ENCODE assay signal across 1 cellular context in genomic region chr1:229131243-229132105, GRCh38.
TF ChIP-seq lines count a peak whose summit lies in the region.

No MANE protein-coding gene starts in this region.

TF ChIP-seq in HepG2, 621 proteins besides CTCF, POLR2A, EP300 and RAD21 (continued from another document and continues in another):
- TF ChIP-seq GMEB1 (CRISPR knock-in tag; IDR thresholded peaks at IDR 0.05; ENCODE audit: borderline replicate concordance), result peak; percentile 41; the same call in 1 of the 2 replicates
- no peak for TF ChIP-seq ZNF790 (CRISPR knock-in tag; IDR thresholded peaks at IDR 0.05; ENCODE audit: borderline replicate concordance)
- no peak for TF ChIP-seq ZNF615 (CRISPR knock-in tag; IDR thresholded peaks at IDR 0.05; ENCODE audit: borderline replicate concordance)
- peak; percentile 65; the same call in 1 of the 2 replicates for TF ChIP-seq ZNF766 (CRISPR knock-in tag; IDR thresholded peaks at IDR 0.05; ENCODE audit: borderline replicate concordance)
- TF ChIP-seq SAFB2 (CRISPR knock-in tag; IDR thresholded peaks at IDR 0.05; ENCODE audit: borderline replicate concordance, low read depth), result peak; percentile 8; the same call in 1 of the 2 replicates
- TF ChIP-seq SPEN (CRISPR knock-in tag; IDR thresholded peaks at IDR 0.05; ENCODE audit: low read depth), result no peak; the same call in 1 of the 2 replicates
- TF ChIP-seq HOXA3 (CRISPR knock-in tag; IDR thresholded peaks at IDR 0.05), result 0 out of 2 replicates have a peak, but pooled peaks have one; percentile 23
- TF ChIP-seq TBX3 (IDR thresholded peaks at IDR 0.05; ENCODE audit: borderline replicate concordance), result peak; percentile 73
- TF ChIP-seq ZNF562 (CRISPR knock-in tag; IDR thresholded peaks at IDR 0.05; ENCODE audit: borderline replicate concordance), result no peak
- TF ChIP-seq ZMAT3 (CRISPR knock-in tag; conservative IDR thresholded peaks at IDR 0.05), result no peak
- no peak for TF ChIP-seq RELA (CRISPR knock-in tag; IDR thresholded peaks at IDR 0.05)
- TF ChIP-seq ZNF180 (CRISPR knock-in tag; IDR thresholded peaks at IDR 0.05; ENCODE audit: borderline replicate concordance, low read depth), result no peak
- TF ChIP-seq, protein P1, sequence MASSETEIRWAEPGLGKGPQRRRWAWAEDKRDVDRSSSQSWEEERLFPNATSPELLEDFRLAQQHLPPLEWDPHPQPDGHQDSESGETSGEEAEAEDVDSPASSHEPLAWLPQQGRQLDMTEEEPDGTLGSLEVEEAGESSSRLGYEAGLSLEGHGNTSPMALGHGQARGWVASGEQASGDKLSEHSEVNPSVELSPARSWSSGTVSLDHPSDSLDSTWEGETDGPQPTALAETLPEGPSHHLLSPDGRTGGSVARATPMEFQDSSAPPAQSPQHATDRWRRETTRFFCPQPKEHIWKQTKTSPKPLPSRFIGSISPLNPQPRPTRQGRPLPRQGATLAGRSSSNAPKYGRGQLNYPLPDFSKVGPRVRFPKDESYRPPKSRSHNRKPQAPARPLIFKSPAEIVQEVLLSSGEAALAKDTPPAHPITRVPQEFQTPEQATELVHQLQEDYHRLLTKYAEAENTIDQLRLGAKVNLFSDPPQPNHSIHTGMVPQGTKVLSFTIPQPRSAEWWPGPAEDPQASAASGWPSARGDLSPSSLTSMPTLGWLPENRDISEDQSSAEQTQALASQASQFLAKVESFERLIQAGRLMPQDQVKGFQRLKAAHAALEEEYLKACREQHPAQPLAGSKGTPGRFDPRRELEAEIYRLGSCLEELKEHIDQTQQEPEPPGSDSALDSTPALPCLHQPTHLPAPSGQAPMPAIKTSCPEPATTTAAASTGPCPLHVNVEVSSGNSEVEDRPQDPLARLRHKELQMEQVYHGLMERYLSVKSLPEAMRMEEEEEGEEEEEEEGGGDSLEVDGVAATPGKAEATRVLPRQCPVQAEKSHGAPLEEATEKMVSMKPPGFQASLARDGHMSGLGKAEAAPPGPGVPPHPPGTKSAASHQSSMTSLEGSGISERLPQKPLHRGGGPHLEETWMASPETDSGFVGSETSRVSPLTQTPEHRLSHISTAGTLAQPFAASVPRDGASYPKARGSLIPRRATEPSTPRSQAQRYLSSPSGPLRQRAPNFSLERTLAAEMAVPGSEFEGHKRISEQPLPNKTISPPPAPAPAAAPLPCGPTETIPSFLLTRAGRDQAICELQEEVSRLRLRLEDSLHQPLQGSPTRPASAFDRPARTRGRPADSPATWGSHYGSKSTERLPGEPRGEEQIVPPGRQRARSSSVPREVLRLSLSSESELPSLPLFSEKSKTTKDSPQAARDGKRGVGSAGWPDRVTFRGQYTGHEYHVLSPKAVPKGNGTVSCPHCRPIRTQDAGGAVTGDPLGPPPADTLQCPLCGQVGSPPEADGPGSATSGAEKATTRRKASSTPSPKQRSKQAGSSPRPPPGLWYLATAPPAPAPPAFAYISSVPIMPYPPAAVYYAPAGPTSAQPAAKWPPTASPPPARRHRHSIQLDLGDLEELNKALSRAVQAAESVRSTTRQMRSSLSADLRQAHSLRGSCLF (CRISPR knock-in tag; IDR thresholded peaks at IDR 0.05; ENCODE audit: borderline replicate concordance), result no peak
- TF ChIP-seq POLR2G (IDR thresholded peaks at IDR 0.05; ENCODE audit: low read depth, low read length), result peak; percentile 53
- no peak for TF ChIP-seq ZNF574 (CRISPR knock-in tag; IDR thresholded peaks at IDR 0.05)
- TF ChIP-seq, protein P2, sequence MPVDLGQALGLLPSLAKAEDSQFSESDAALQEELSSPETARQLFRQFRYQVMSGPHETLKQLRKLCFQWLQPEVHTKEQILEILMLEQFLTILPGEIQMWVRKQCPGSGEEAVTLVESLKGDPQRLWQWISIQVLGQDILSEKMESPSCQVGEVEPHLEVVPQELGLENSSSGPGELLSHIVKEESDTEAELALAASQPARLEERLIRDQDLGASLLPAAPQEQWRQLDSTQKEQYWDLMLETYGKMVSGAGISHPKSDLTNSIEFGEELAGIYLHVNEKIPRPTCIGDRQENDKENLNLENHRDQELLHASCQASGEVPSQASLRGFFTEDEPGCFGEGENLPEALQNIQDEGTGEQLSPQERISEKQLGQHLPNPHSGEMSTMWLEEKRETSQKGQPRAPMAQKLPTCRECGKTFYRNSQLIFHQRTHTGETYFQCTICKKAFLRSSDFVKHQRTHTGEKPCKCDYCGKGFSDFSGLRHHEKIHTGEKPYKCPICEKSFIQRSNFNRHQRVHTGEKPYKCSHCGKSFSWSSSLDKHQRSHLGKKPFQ (CRISPR knock-in tag; IDR thresholded peaks at IDR 0.05; ENCODE audit: insufficient replicate concordance), result peak; percentile 64
- TF ChIP-seq, protein P3, sequence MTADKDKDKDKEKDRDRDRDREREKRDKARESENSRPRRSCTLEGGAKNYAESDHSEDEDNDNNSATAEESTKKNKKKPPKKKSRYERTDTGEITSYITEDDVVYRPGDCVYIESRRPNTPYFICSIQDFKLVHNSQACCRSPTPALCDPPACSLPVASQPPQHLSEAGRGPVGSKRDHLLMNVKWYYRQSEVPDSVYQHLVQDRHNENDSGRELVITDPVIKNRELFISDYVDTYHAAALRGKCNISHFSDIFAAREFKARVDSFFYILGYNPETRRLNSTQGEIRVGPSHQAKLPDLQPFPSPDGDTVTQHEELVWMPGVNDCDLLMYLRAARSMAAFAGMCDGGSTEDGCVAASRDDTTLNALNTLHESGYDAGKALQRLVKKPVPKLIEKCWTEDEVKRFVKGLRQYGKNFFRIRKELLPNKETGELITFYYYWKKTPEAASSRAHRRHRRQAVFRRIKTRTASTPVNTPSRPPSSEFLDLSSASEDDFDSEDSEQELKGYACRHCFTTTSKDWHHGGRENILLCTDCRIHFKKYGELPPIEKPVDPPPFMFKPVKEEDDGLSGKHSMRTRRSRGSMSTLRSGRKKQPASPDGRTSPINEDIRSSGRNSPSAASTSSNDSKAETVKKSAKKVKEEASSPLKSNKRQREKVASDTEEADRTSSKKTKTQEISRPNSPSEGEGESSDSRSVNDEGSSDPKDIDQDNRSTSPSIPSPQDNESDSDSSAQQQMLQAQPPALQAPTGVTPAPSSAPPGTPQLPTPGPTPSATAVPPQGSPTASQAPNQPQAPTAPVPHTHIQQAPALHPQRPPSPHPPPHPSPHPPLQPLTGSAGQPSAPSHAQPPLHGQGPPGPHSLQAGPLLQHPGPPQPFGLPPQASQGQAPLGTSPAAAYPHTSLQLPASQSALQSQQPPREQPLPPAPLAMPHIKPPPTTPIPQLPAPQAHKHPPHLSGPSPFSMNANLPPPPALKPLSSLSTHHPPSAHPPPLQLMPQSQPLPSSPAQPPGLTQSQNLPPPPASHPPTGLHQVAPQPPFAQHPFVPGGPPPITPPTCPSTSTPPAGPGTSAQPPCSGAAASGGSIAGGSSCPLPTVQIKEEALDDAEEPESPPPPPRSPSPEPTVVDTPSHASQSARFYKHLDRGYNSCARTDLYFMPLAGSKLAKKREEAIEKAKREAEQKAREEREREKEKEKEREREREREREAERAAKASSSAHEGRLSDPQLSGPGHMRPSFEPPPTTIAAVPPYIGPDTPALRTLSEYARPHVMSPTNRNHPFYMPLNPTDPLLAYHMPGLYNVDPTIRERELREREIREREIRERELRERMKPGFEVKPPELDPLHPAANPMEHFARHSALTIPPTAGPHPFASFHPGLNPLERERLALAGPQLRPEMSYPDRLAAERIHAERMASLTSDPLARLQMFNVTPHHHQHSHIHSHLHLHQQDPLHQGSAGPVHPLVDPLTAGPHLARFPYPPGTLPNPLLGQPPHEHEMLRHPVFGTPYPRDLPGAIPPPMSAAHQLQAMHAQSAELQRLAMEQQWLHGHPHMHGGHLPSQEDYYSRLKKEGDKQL (CRISPR knock-in tag; IDR thresholded peaks at IDR 0.05; ENCODE audit: low read depth), result peak; percentile 63; the same call in 1 of the 2 replicates
- no peak for TF ChIP-seq ZKSCAN5 (CRISPR knock-in tag; IDR thresholded peaks at IDR 0.05)
- TF ChIP-seq NR2F2 (IDR thresholded peaks at IDR 0.05; ENCODE audit: borderline replicate concordance, low read depth), result peak; percentile 89
- TF ChIP-seq ZNF451 (CRISPR knock-in tag; IDR thresholded peaks at IDR 0.05), result no peak
- TF ChIP-seq, protein P4, sequence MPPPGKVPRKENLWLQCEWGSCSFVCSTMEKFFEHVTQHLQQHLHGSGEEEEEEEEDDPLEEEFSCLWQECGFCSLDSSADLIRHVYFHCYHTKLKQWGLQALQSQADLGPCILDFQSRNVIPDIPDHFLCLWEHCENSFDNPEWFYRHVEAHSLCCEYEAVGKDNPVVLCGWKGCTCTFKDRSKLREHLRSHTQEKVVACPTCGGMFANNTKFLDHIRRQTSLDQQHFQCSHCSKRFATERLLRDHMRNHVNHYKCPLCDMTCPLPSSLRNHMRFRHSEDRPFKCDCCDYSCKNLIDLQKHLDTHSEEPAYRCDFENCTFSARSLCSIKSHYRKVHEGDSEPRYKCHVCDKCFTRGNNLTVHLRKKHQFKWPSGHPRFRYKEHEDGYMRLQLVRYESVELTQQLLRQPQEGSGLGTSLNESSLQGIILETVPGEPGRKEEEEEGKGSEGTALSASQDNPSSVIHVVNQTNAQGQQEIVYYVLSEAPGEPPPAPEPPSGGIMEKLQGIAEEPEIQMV (CRISPR knock-in tag; IDR thresholded peaks at IDR 0.05; ENCODE audit: low read depth), result 0 out of 2 replicates have a peak, but pooled peaks have one; percentile 26
- no peak for TF ChIP-seq ZBTB1 (CRISPR knock-in tag; IDR thresholded peaks at IDR 0.05; ENCODE audit: borderline replicate concordance)
- TF ChIP-seq, protein P5, sequence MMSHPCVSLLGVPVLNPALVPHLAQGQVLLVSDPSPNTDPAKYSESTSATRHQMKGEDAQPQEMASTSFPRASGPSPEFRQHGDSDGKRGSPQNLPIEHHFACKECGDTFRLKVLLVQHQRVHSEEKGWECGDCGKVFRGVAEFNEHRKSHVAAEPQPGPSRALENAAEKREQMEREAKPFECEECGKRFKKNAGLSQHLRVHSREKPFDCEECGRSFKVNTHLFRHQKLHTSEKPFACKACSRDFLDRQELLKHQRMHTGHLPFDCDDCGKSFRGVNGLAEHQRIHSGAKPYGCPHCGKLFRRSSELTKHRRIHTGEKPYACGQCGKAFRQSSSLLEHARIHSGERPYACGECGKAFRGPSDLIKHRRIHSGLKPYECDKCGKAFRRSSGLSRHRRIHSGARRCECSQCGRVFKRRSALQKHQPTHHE (CRISPR knock-in tag; IDR thresholded peaks at IDR 0.05; ENCODE audit: borderline replicate concordance), result no peak
- TF ChIP-seq ZNF720 (CRISPR knock-in tag; IDR thresholded peaks at IDR 0.05), result no peak
- TF ChIP-seq, protein P6, sequence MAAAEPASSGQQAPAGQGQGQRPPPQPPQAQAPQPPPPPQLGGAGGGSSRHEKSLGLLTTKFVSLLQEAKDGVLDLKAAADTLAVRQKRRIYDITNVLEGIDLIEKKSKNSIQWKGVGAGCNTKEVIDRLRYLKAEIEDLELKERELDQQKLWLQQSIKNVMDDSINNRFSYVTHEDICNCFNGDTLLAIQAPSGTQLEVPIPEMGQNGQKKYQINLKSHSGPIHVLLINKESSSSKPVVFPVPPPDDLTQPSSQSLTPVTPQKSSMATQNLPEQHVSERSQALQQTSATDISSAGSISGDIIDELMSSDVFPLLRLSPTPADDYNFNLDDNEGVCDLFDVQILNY (CRISPR knock-in tag; conservative IDR thresholded peaks at IDR 0.05), result no peak
- TF ChIP-seq, protein P7, sequence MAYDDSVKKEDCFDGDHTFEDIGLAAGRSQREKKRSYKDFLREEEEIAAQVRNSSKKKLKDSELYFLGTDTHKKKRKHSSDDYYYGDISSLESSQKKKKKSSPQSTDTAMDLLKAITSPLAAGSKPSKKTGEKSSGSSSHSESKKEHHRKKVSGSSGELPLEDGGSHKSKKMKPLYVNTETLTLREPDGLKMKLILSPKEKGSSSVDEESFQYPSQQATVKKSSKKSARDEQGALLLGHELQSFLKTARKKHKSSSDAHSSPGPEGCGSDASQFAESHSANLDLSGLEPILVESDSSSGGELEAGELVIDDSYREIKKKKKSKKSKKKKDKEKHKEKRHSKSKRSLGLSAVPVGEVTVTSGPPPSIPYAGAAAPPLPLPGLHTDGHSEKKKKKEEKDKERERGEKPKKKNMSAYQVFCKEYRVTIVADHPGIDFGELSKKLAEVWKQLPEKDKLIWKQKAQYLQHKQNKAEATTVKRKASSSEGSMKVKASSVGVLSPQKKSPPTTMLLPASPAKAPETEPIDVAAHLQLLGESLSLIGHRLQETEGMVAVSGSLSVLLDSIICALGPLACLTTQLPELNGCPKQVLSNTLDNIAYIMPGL (CRISPR knock-in tag; IDR thresholded peaks at IDR 0.05; ENCODE audit: borderline replicate concordance in 1 of 2, low read depth in 1 of 2), result 0 out of 4 replicates have a peak, but pooled peaks of 1 of the 2 experiments have one; percentile 44
- peak; percentile 83; the same call in 1 of the 2 replicates for TF ChIP-seq ZNF772 (CRISPR knock-in tag; IDR thresholded peaks at IDR 0.05)
- TF ChIP-seq NAIF1 (CRISPR knock-in tag; IDR thresholded peaks at IDR 0.05; ENCODE audit: borderline replicate concordance), result no peak
